ENCODE assay signal across 8 cellular contexts in genomic region chr7:133252858-133253521, GRCh38. TPM values are rescaled to one million over a fixed set of nuclear protein-coding genes. Genes with fewer than 3 reads are reported as not detected.
DNase-seq lines count a peak whose midpoint lies in the region; ATAC-seq and TF ChIP-seq lines count a peak whose summit lies in the region.

TSS of gene EXOC4 (plus strand) at chr7:133253078.

- H3K9ac ChIP-seq in smooth muscle cell (ENCODE audit: low read depth) = peak within 1 kb of the TSS; percentile 81

- POLR2A ChIA-PET in AG04450 (lab: Yijun Ruan, JAX) = no interaction called here
- POLR2A ChIA-PET in WTC11 (lab: Charles Lee) = no interaction called here

- H3K27me3 ChIP-seq in AG04450 (ENCODE audit: control insufficient read depth, insufficient read depth, low read length) (no peaks in the 10 kb centered on the region), smooth muscle cell (ENCODE audit: low read depth) (no peaks in the 10 kb centered on the region)

- no peaks in the 10 kb centered on the region for H4K20me1 ChIP-seq in smooth muscle cell (ENCODE audit: low read depth)

- peaks cover 43% of the 10 kb centered on the region for H3K79me2 ChIP-seq in smooth muscle cell (ENCODE audit: low read depth)

- H3K27ac Mint-ChIP-seq in WTC11 = peak within 1 kb of the TSS; percentile 84

- under 1% methylated on average over 25 of the region's 25 CpGs for WGBS in smooth muscle cell (ENCODE audit: low lambda C conversion rate)

- H3K36me3 Mint-ChIP-seq in WTC11 = no peaks in the 10 kb centered on the region; the same call in 1 of the 2 replicates

- H3K9me3 ChIP-seq in AG04450 (ENCODE audit: control insufficient read depth, insufficient read depth, low read length) = no peaks in the 10 kb centered on the region
- no peaks in the 10 kb centered on the region for H3K9me3 ChIP-seq in smooth muscle cell (replicated peaks; ENCODE audit: low read depth)

- no peaks in the 10 kb centered on the region for H3K36me3 ChIP-seq in smooth muscle cell (ENCODE audit: low read depth)

- H3K9me3 Mint-ChIP-seq in WTC11 = peaks cover 16% of the 10 kb centered on the region

- peak; percentile 99 for ATAC-seq in GM18909 (IDR thresholded peaks at IDR 0.05; ENCODE audit: poor library complexity, unreplicated experiment)
- peak; percentile 98 for ATAC-seq in HG03175 (IDR thresholded peaks at IDR 0.05; ENCODE audit: unreplicated experiment)
- peak; percentile 100 for ATAC-seq in WTC11

- H3K27ac ChIP-seq in AG04450 (ENCODE audit: low read depth, low read length) = no peak within 1 kb of the TSS
- H3K27ac ChIP-seq in smooth muscle cell (ENCODE audit: low read depth) = peak within 1 kb of the TSS; percentile 24

- TF ChIP-seq CTCF in AG04450 (IDR thresholded peaks at IDR 0.05; ENCODE audit: low read depth, low read length) (no peak), WTC11 (IDR thresholded peaks at IDR 0.05) (no peak), cardiac fibroblast (IDR thresholded peaks at IDR 0.05; ENCODE audit: low read depth, low read length) (no peak), smooth muscle cell (IDR thresholded peaks at IDR 0.05; ENCODE audit: borderline replicate concordance, insufficient read depth, poor library complexity, severe bottlenecking) (no peak)

- H3K4me3 Mint-ChIP-seq in WTC11 = peak within 1 kb of the TSS; percentile 94

- no peaks in the 10 kb centered on the region for H3K27me3 Mint-ChIP-seq in WTC11 (ENCODE audit: low read depth)

- H3K4me3 ChIP-seq in AG04450 (ENCODE audit: low read depth, low read length) (peak within 1 kb of the TSS; percentile 85), cardiac fibroblast (replicated peaks in 1 of 2; ENCODE audit: low read depth in 2 of 2, low read length in 2 of 2) (peak within 1 kb of the TSS; percentile 86 to 89), smooth muscle cell (peak within 1 kb of the TSS; percentile 89)

- peaks cover 9% of the 10 kb centered on the region for H3K4me1 ChIP-seq in smooth muscle cell (ENCODE audit: low read depth)

- peak within 1 kb of the TSS; percentile 91 for H2AFZ ChIP-seq in smooth muscle cell (ENCODE audit: low read depth)

- no peaks in the 10 kb centered on the region for H3F3A ChIP-seq in smooth muscle cell (ENCODE audit: low read depth)

- peaks cover 15% of the 10 kb centered on the region for H3K4me1 Mint-ChIP-seq in WTC11

- DNase-seq in AG04450 (ENCODE audit: low read depth, low spot score) = peak; percentile 93
- DNase-seq in NCI-H226 = peak; percentile 96
- peak; percentile 87 for DNase-seq in WTC11 (ENCODE audit: low spot score)
- DNase-seq in cardiac fibroblast (ENCODE audit: low read depth in 2 of 2) = peak; percentile 98 to 99
- peak; percentile 96 for DNase-seq in iPS-NIHi7 (ENCODE audit: extremely low spot score)
- peak; percentile 53 for DNase-seq in smooth muscle cell (lab: John Stamatoyannopoulos, UW; ENCODE audit: unreplicated experiment)

- CTCF ChIA-PET in AG04450 (lab: Charles Lee) (interaction anchor here (0.6 to 2.3 kb wide), 4 partner anchors 42 to 890 kb away, joined by 3 to 8 read pairs (median 3); no protein-coding TSS in a partner anchor), WTC11 (lab: Charles Lee) (interaction anchor here (0.5 to 1.8 kb wide), 3 partner anchors 10 to 919 kb away, joined by 3 to 11 read pairs (median 4); no protein-coding TSS in a partner anchor)

- peak within 1 kb of the TSS; percentile 93 for H3K4me2 ChIP-seq in smooth muscle cell

TF ChIP-seq in WTC11, 78 proteins besides CTCF, POLR2A, EP300 and RAD21:
- peak; percentile 87 for TF ChIP-seq NFYB (CRISPR knock-in tag; conservative IDR thresholded peaks at IDR 0.05; ENCODE audit: low read depth)
- 0 out of 2 replicates have a peak, but pooled peaks have one; percentile 19 for TF ChIP-seq MAX (CRISPR knock-in tag; IDR thresholded peaks at IDR 0.05)
- no peak for TF ChIP-seq PREB (CRISPR knock-in tag; IDR thresholded peaks at IDR 0.05; ENCODE audit: borderline replicate concordance)
- TF ChIP-seq ZNF423 (CRISPR knock-in tag; IDR thresholded peaks at IDR 0.05) = no peak
- TF ChIP-seq FOXK1 (CRISPR knock-in tag; IDR thresholded peaks at IDR 0.05) = peak; percentile 38; the same call in 1 of the 2 replicates
- peak; percentile 47; the same call in 1 of the 2 replicates for TF ChIP-seq ETV6 (CRISPR knock-in tag; IDR thresholded peaks at IDR 0.05)
- TF ChIP-seq GABPB1 (CRISPR knock-in tag; IDR thresholded peaks at IDR 0.05) = 0 out of 2 replicates have a peak, but pooled peaks have one; percentile 31
- TF ChIP-seq CREM (CRISPR knock-in tag; IDR thresholded peaks at IDR 0.05) = peak; percentile 79
TF ChIP-seq in WTC11: peak in this region for 6.

RNA-seq across cellular contexts. Expression of gene EXOC4, which starts in this region (rescaled TPM):
- polyA plus RNA-seq in AG04450 (2011; rRNA removed) (73.5 and 73.8 TPM in 2 replicates), smooth muscle cell (21.5 and 23.7 TPM in 2 replicates)
- polyA minus RNA-seq in AG04450 (2011; rRNA and poly(A)+ RNA removed) = 163 and 172 TPM in 2 replicates
- total RNA-seq in WTC11 (2021) (62.0 to 72.4 TPM (median 66.8 TPM) in 3 replicates), smooth muscle cell (47.1 and 48.9 TPM in 2 replicates)
